16 cellular contexts compared by ENCODE assay signal in genomic region chr5:177392765-177393164, GRCh38. TPM values are rescaled to one million over a fixed set of nuclear protein-coding genes. Genes with fewer than 3 reads are reported as not detected.
DNase-seq lines count a peak whose midpoint lies in the region; TF ChIP-seq lines count a peak whose summit lies in the region.
"Had no signal": no experiment of that assay in that cellular context is flagged by ENCODE, and none has a peak within 500 bp of the region (broad histone marks: within the 10 kb centered on the region; RNA-seq: fewer than 3 reads in every experiment).

No MANE protein-coding gene starts in this region.

- H3K4me1 ChIP-seq in BLaER1 treated with 17β-estradiol and CSF1 and Interleukin-3, amounts not matched to agents 10 nM and 100 nM = peaks cover 52 to 66% (median 62%) of the 10 kb centered on the region in 10 experiments

- no peaks in the 10 kb centered on the region for H3K9me3 ChIP-seq in BLaER1 treated with 17β-estradiol and CSF1 and Interleukin-3, amounts not matched to agents 10 nM and 100 nM (replicated peaks in 1 of 11)

- no peaks in the 10 kb centered on the region for H3K36me3 ChIP-seq in BLaER1 treated with 17β-estradiol and CSF1 and Interleukin-3, amounts not matched to agents 10 nM and 100 nM

- peak overlapping the region; percentile 91 for H3K27ac Mint-ChIP-seq in neural crest cell (ENCODE audit: unreplicated experiment)
- H3K27ac Mint-ChIP-seq: CD8-positive, alpha-beta T cell; IgD-negative memory B cell had no signal

- H3K4me3 Mint-ChIP-seq in neural crest cell = no peak overlapping the region
- H3K4me3 Mint-ChIP-seq: CD8-positive, alpha-beta T cell; H9; IgD-negative memory B cell; T-cell had no signal

- H3K9me3 Mint-ChIP-seq in neural crest cell = no peaks in the 10 kb centered on the region
- H3K9me3 Mint-ChIP-seq: CD8-positive, alpha-beta T cell; H9; IgD-negative memory B cell; T-cell had no signal

- no peak for TF ChIP-seq CTCF in neural crest cell (conservative IDR thresholded peaks at IDR 0.05)

- no peak overlapping the region for H3K4me3 ChIP-seq in BLaER1 treated with 17β-estradiol and CSF1 and Interleukin-3, amounts not matched to agents 10 nM and 100 nM

- no peaks in the 10 kb centered on the region for H3K27me3 ChIP-seq in BLaER1 treated with 17β-estradiol and CSF1 and Interleukin-3, amounts not matched to agents 10 nM and 100 nM

- peaks cover 0 to 15% (median 0%) of the 10 kb centered on the region in 11 experiments; a peak in 2 of 22 replicates for H4K20me1 ChIP-seq in BLaER1 treated with 17β-estradiol and CSF1 and Interleukin-3, amounts not matched to agents 10 nM and 100 nM

- H3K4me1 Mint-ChIP-seq in neural crest cell = peaks cover 34% of the 10 kb centered on the region

- peaks cover 3% of the 10 kb centered on the region for H3K27me3 Mint-ChIP-seq in neural crest cell (ENCODE audit: low read depth)
- H3K27me3 Mint-ChIP-seq: T-cell had no signal

- no peaks in the 10 kb centered on the region for H3K36me3 Mint-ChIP-seq in neural crest cell (ENCODE audit: low read depth)
- H3K36me3 Mint-ChIP-seq: CD8-positive, alpha-beta T cell; IgD-negative memory B cell; T-cell had no signal

- peak overlapping the region; percentile 59 to 85 (median 81) for H3K4me2 ChIP-seq in BLaER1 treated with 17β-estradiol and CSF1 and Interleukin-3, amounts not matched to agents 10 nM and 100 nM

- DNase-seq in AML-193 (lab: John Stamatoyannopoulos, UW) (peak; percentile 8 to 36), SKM-1 (lab: John Stamatoyannopoulos, UW; ENCODE audit: unreplicated experiment) (peak; percentile 20), neural crest cell (ENCODE audit: low read depth, low spot score) (no peak), D341Med (ENCODE audit: low spot score) (no peak), DMS53 (lab: John Stamatoyannopoulos, UW) (no peak), NCI-H2196 treated with DMSO at 0.1 percent for 48 hours (lab: John Stamatoyannopoulos, UW; ENCODE audit: unreplicated experiment) (no peak)
- DNase-seq: CD8-positive, alpha-beta T cell; DND-41; H9; NCI-H1436; NCI-H2081; NCI-H524 treated with DMSO at 0.1 percent for 48 hours; T-cell had no signal

- peak overlapping the region in 9 of 11 experiments; percentile 39 to 77 (median 63); a peak in 17 of 22 replicates for H3K27ac ChIP-seq in BLaER1 treated with 17β-estradiol and CSF1 and Interleukin-3, amounts not matched to agents 10 nM and 100 nM
- H3K27ac ChIP-seq: HL-60 had no signal

- peak overlapping the region in 8 of 11 experiments; percentile 32 to 64 (median 46); a peak in 15 of 22 replicates for H3K9ac ChIP-seq in BLaER1 treated with 17β-estradiol and CSF1 and Interleukin-3, amounts not matched to agents 10 nM and 100 nM

RNA-seq across cellular contexts. Expression of gene PFN3, which starts 7.7 kb away (rescaled TPM):
- not detected in 2 replicates for total RNA-seq in neural crest cell
- total RNA-seq: CD8-positive, alpha-beta T cell; H9; T-cell had no signal

RNA-seq across cellular contexts. Expression of gene SLC34A1, which starts 8.5 kb away (rescaled TPM):
- total RNA-seq in neural crest cell = 0.16 TPM in 1 of 2 replicates, not detected in the other
- total RNA-seq: CD8-positive, alpha-beta T cell; H9 had no signal

RNA-seq across cellular contexts. Expression of gene F12, which starts 16.6 kb away (rescaled TPM):
- 2.3 and 2.7 TPM in 2 replicates for total RNA-seq in neural crest cell
- total RNA-seq: CD8-positive, alpha-beta T cell had no signal

RNA-seq across cellular contexts. Expression of gene GRK6, which starts 33.7 kb away (rescaled TPM):
- 47.4 and 54.9 TPM in 2 replicates for total RNA-seq in neural crest cell

RNA-seq across cellular contexts. Expression of gene RGS14, which starts 35.0 kb away (rescaled TPM):
- total RNA-seq in neural crest cell = 12.3 and 15.7 TPM in 2 replicates

Comparison
In these comparisons a context has a peak if more than half of its experiments do, and no peak if none do; other contexts are left out.
1. DNase-seq: peak in AML-193 (2 of 2) and SKM-1 (single experiment); none in neural crest cell (single experiment), D341Med (single experiment), DMS53 (single experiment) and NCI-H2196 treated with DMSO at 0.1 percent for 48 hours (single experiment).